Comparison of ENCODE assay signal across 9 cellular contexts in genomic region chrX:71067079-71067478, GRCh38. TPM values are rescaled to one million over a fixed set of nuclear protein-coding genes. Genes with fewer than 3 reads are reported as not detected.
DNase-seq lines count a peak whose midpoint lies in the region; TF ChIP-seq lines count a peak whose summit lies in the region.
"Had no signal": no experiment of that assay in that cellular context is flagged by ENCODE, and none has a peak within 500 bp of the region (broad histone marks: within the 10 kb centered on the region; RNA-seq: fewer than 3 reads in every experiment).

No MANE protein-coding gene starts in this region.

- H3K27me3 Mint-ChIP-seq in CD4-positive, alpha-beta memory T cell = no peaks in the 10 kb centered on the region
- no peaks in the 10 kb centered on the region for H3K27me3 Mint-ChIP-seq in osteocyte (ENCODE audit: unreplicated experiment)

- DNase-seq in CD4-positive, alpha-beta memory T cell = no peak
- DNase-seq in OCI-LY7 (ENCODE audit: low spot score) (no peak), osteocyte (ENCODE audit: extremely low spot score, unreplicated experiment) (no peak), NCI-H1417 treated with DMSO at 0.1 percent for 48 hours (lab: John Stamatoyannopoulos, UW) (no peak), COR-L47 (lab: John Stamatoyannopoulos, UW) (no peak), HT-29 (ENCODE audit: low spot score) (no peak), NCI-H226 (no peak)

- 7 to 34% methylated on average over 1 of the region's 1 CpG for WGBS in esophagus, 2 donors

- H3K27ac ChIP-seq in CD4-positive, alpha-beta memory T cell (ENCODE audit: low read depth, low read length) = peak overlapping the region; percentile 84
- no peak overlapping the region for H3K27ac ChIP-seq in OCI-LY7 (ENCODE audit: low read depth, low read length, poor library complexity, severe bottlenecking)
- H3K27ac ChIP-seq in esophagus (ENCODE audit: low read depth in 2 of 2, low read length in 1 of 2) = peak overlapping the region; percentile 84 to 89

- H3K9me3 Mint-ChIP-seq in CD4-positive, alpha-beta memory T cell = no peaks in the 10 kb centered on the region
- peaks cover 10% of the 10 kb centered on the region for H3K9me3 Mint-ChIP-seq in osteocyte (ENCODE audit: unreplicated experiment)

- H2AFZ ChIP-seq in OCI-LY7 (ENCODE audit: low read length) = peak overlapping the region; percentile 87; the same call in 1 of the 2 replicates

- peak overlapping the region; percentile 86 to 97 (median 93) for H3K4me3 Mint-ChIP-seq in CD4-positive, alpha-beta memory T cell
- H3K4me3 Mint-ChIP-seq in osteocyte (ENCODE audit: unreplicated experiment) = peak overlapping the region; percentile 97

- intact Hi-C loops in CD4-positive, alpha-beta memory T cell (cut with micrococcal nuclease) = no loop called here
- intact Hi-C loops in OCI-LY7 (cut with micrococcal nuclease; ENCODE audit: unreplicated experiment) = no loop called here

- no peaks in the 10 kb centered on the region; the same call in 1 of the 2 replicates for H4K20me1 ChIP-seq in OCI-LY7 (ENCODE audit: insufficient read depth, low read length)

- no TSS peak for BruUV-seq in OCI-LY7 (replicated peaks; lab: Mats Ljungman, UMichigan)

- no peaks in the 10 kb centered on the region for H3K27me3 ChIP-seq in CD4-positive, alpha-beta memory T cell (ENCODE audit: insufficient read depth, low read length)
- H3K27me3 ChIP-seq in esophagus (ENCODE audit: control insufficient read depth in 1 of 2, insufficient read depth in 2 of 2, low read length in 2 of 2) = no peaks in the 10 kb centered on the region

- peaks cover 2 to 33% (median 15%) of the 10 kb centered on the region in 4 donors for H3K4me1 Mint-ChIP-seq in CD4-positive, alpha-beta memory T cell
- peaks cover 7% of the 10 kb centered on the region for H3K4me1 Mint-ChIP-seq in osteocyte (ENCODE audit: unreplicated experiment)

- H3K27ac Mint-ChIP-seq in CD4-positive, alpha-beta memory T cell = peak overlapping the region; percentile 74 to 98 (median 96)
- H3K27ac Mint-ChIP-seq in osteocyte (ENCODE audit: unreplicated experiment) = peak overlapping the region; percentile 95

- peak overlapping the region; percentile 53 to 69 for H3K4me3 ChIP-seq in CD4-positive, alpha-beta memory T cell (ENCODE audit: low read length in 2 of 2)
- H3K4me3 ChIP-seq in OCI-LY7 (ENCODE audit: low read depth, low read length, poor library complexity, severe bottlenecking) (peak overlapping the region; percentile 96), esophagus (ENCODE audit: low read depth in 1 of 2, low read length in 2 of 2) (peak overlapping the region; percentile 56 to 65)

- TF ChIP-seq CTCF in OCI-LY7 (conservative IDR thresholded peaks at IDR 0.05; ENCODE audit: low read length) (no peak), osteocyte (IDR thresholded peaks at IDR 0.05) (no peak)

- H3K36me3 Mint-ChIP-seq in CD4-positive, alpha-beta memory T cell = peaks cover 0 to 23% of the 10 kb centered on the region in 2 donors
- H3K36me3 Mint-ChIP-seq in osteocyte (ENCODE audit: unreplicated experiment) = peaks cover 1% of the 10 kb centered on the region

- H3K9me2 ChIP-seq in OCI-LY7 (ENCODE audit: insufficient read depth, low read length) = no peaks in the 10 kb centered on the region

- H3K36me3 ChIP-seq in CD4-positive, alpha-beta memory T cell (ENCODE audit: insufficient read depth, low read length) = peaks cover 5% of the 10 kb centered on the region
- H3K36me3 ChIP-seq in OCI-LY7 (ENCODE audit: insufficient read depth, low read length) (peaks cover 4% of the 10 kb centered on the region), esophagus (ENCODE audit: control insufficient read depth in 2 of 2, insufficient read depth in 2 of 2, low read length in 1 of 2) (no peaks in the 10 kb centered on the region)

- H3K4me1 ChIP-seq in CD4-positive, alpha-beta memory T cell (ENCODE audit: insufficient read depth, low read length) = peaks cover 16% of the 10 kb centered on the region
- H3K4me1 ChIP-seq in OCI-LY7 (ENCODE audit: insufficient read depth, low read length, poor library complexity, severe bottlenecking) (peaks cover 7% of the 10 kb centered on the region), esophagus (ENCODE audit: control insufficient read depth in 2 of 2, insufficient read depth in 2 of 2, low read length in 1 of 2) (no peaks in the 10 kb centered on the region)

- H3K9me3 ChIP-seq in CD4-positive, alpha-beta memory T cell (ENCODE audit: control insufficient read depth in 1 of 2, low read length in 2 of 2) = no peaks in the 10 kb centered on the region
- H3K9me3 ChIP-seq in OCI-LY7 (ENCODE audit: low read length) (no peaks in the 10 kb centered on the region), esophagus (ENCODE audit: control insufficient read depth in 2 of 2, insufficient read depth in 1 of 2, low read depth in 1 of 2, low read length in 1 of 2) (peaks cover 0 to 2% of the 10 kb centered on the region in 2 donors)

- peak overlapping the region; percentile 97 for H3K4me2 ChIP-seq in OCI-LY7 (ENCODE audit: low read length)

- H3K79me2 ChIP-seq in OCI-LY7 (ENCODE audit: insufficient read depth, low read depth, low read length) = peaks cover 19% of the 10 kb centered on the region; the same call in 1 of the 2 replicates

- CTCF ChIA-PET in CD4-positive, alpha-beta memory T cell (lab: Charles Lee; ENCODE audit: partially characterized antibody) = no interaction called here
- CTCF ChIA-PET in OCI-LY7 (lab: Charles Lee; ENCODE audit: unreplicated experiment) = no interaction called here

- POLR2A ChIA-PET in CD4-positive, alpha-beta memory T cell (lab: Charles Lee; ENCODE audit: partially characterized antibody) = interaction anchor here (1.0 to 1.9 kb wide), 11 partner anchors 8 to 615 kb away, joined by 3 to 14 read pairs (median 4); partner anchors contain the start of genes FOXO4, IL2RG, MED12 and NONO
- POLR2A ChIA-PET in OCI-LY7 (lab: Charles Lee) = no interaction called here

RNA-seq across cellular contexts. Expression of gene SNX12, which starts 1.1 kb away (rescaled TPM):
- 10 to 100 TPM; 36.7 to 36.9 TPM for total RNA-seq in CD4-positive, alpha-beta memory T cell
- 1 to 10 TPM; 3.0 to 4.2 TPM for polyA plus RNA-seq in CD4-positive, alpha-beta memory T cell
- 21.3 and 24.8 TPM in 2 replicates for total RNA-seq in OCI-LY7 (2014; rRNA removed; shearing (Covaris generic))
- 27.4 and 28.7 TPM in 2 replicates for total RNA-seq in OCI-LY7 (2022)
- 10 to 100 TPM; 18.9 to 29.4 TPM for polyA plus RNA-seq in esophagus
- 64.0 and 68.8 TPM in 2 replicates for total RNA-seq in osteocyte
- 52.1 and 59.7 TPM in 2 replicates for total RNA-seq in HT-29 (2014; rRNA removed; shearing (Covaris generic))

RNA-seq across cellular contexts. Expression of gene FOXO4, which starts 28.6 kb away (rescaled TPM):
- 10 to 100 TPM; 41.9 to 42.9 TPM for total RNA-seq in CD4-positive, alpha-beta memory T cell
- 1 to 10 TPM in 1 of 2 donors, under 1 TPM in 1; 0.45 to 2.6 TPM for polyA plus RNA-seq in CD4-positive, alpha-beta memory T cell
- 3.8 and 6.7 TPM in 2 replicates for total RNA-seq in OCI-LY7 (2014; rRNA removed; shearing (Covaris generic))
- total RNA-seq in OCI-LY7 (2022) (12.1 and 12.8 TPM in 2 replicates), osteocyte (17.1 and 23.3 TPM in 2 replicates)
- 10 to 100 TPM in 1 of 2 donors, 1 to 10 TPM in 1; 8.4 to 13.0 TPM for polyA plus RNA-seq in esophagus
- 9.4 and 11.1 TPM in 2 replicates for total RNA-seq in HT-29 (2014; rRNA removed; shearing (Covaris generic))

RNA-seq across cellular contexts. Expression of gene CXorf65, which starts 39.5 kb away (rescaled TPM):
- 10 to 100 TPM; 45.1 to 51.6 TPM for total RNA-seq in CD4-positive, alpha-beta memory T cell
- 1 to 10 TPM; 3.1 to 7.4 TPM for polyA plus RNA-seq in CD4-positive, alpha-beta memory T cell
- 1.1 and 3.2 TPM in 2 replicates for total RNA-seq in OCI-LY7 (2014; rRNA removed; shearing (Covaris generic))
- total RNA-seq in OCI-LY7 (2022) = 1.8 and 5.1 TPM in 2 replicates
- 1 to 10 TPM in 1 of 2 donors, under 1 TPM in 1; 0.34 to 3.9 TPM for polyA plus RNA-seq in esophagus
- not detected in 2 replicates for total RNA-seq in osteocyte
- total RNA-seq in HT-29 (2014; rRNA removed; shearing (Covaris generic)) = not detected in 2 replicates
- total RNA-seq: lung microvascular endothelial cell had no signal

RNA-seq across cellular contexts. Expression of gene IL2RG, which starts 44.3 kb away (rescaled TPM):
- 100 to 1,000 TPM; 378 to 379 TPM for total RNA-seq in CD4-positive, alpha-beta memory T cell
- polyA plus RNA-seq in CD4-positive, alpha-beta memory T cell = 1,000 to 10,000 TPM; 1,405 to 1,440 TPM
- 20.5 and 21.5 TPM in 2 replicates for total RNA-seq in OCI-LY7 (2014; rRNA removed; shearing (Covaris generic))
- 33.3 and 33.6 TPM in 2 replicates for total RNA-seq in OCI-LY7 (2022)
- 10 to 100 TPM in 1 of 2 donors, 1 to 10 TPM in 1; 9.2 to 23.1 TPM for polyA plus RNA-seq in esophagus
- not detected in 2 replicates for total RNA-seq in osteocyte
- total RNA-seq in HT-29 (2014; rRNA removed; shearing (Covaris generic)) = 0.08 TPM in 1 of 2 replicates, not detected in the other
- total RNA-seq: lung microvascular endothelial cell had no signal

RNA-seq across cellular contexts. Expression of gene MED12, which starts 51.3 kb away (rescaled TPM):
- 10 to 100 TPM; 84.4 to 89.9 TPM for total RNA-seq in CD4-positive, alpha-beta memory T cell
- 10 to 100 TPM in 1 of 2 donors, 1 to 10 TPM in 1; 3.4 to 18.7 TPM for polyA plus RNA-seq in CD4-positive, alpha-beta memory T cell
- 20.5 and 23.1 TPM in 2 replicates for total RNA-seq in OCI-LY7 (2014; rRNA removed; shearing (Covaris generic))
- 31.1 and 38.8 TPM in 2 replicates for total RNA-seq in OCI-LY7 (2022)
- 10 to 100 TPM in 1 of 2 donors, 1 to 10 TPM in 1; 9.5 to 14.0 TPM for polyA plus RNA-seq in esophagus
- total RNA-seq in osteocyte = 50.3 and 58.5 TPM in 2 replicates
- total RNA-seq in HT-29 (2014; rRNA removed; shearing (Covaris generic)) = 21.4 and 36.2 TPM in 2 replicates

Comparison
In these comparisons a context has a peak if more than half of its experiments do, and no peak if none do; other contexts are left out.
1. RNA of gene CXorf65, which starts 39.5 kb away (total RNA-seq): 45.1 to 51.6 TPM in CD4-positive, alpha-beta memory T cell; 1.1 to 5.1 TPM in OCI-LY7, not detected in osteocyte and not detected in HT-29; every median in the first group is over 4 times any median in the second.
2. Peak in every context shown above with its lines, with median percentiles within 50 percentile points of each other: H3K4me3 ChIP-seq.